Comparison of ENCODE assay signal across 15 cellular contexts in genomic region chr14:90523544-90523943, GRCh38.
DNase-seq lines count a peak whose midpoint lies in the region; ATAC-seq and TF ChIP-seq lines count a peak whose summit lies in the region.
"Had no signal": no experiment of that assay in that cellular context is flagged by ENCODE, and none has a peak within 500 bp of the region (broad histone marks: within the 10 kb centered on the region; RNA-seq: fewer than 3 reads in every experiment).

No MANE protein-coding gene starts in this region.

- no peak overlapping the region for H3K4me3 ChIP-seq in coronary artery
- H3K4me3 ChIP-seq in Karpas-422 (ENCODE audit: low read length) = no peak overlapping the region
- H3K4me3 ChIP-seq: MG63 had no signal

- H3K79me2 ChIP-seq in Karpas-422 (ENCODE audit: low read length) = no peaks in the 10 kb centered on the region
- H3K79me2 ChIP-seq: parathyroid adenoma had no signal

- no peak for ATAC-seq in HG03095 (IDR thresholded peaks at IDR 0.05; ENCODE audit: unreplicated experiment)

- DNase-seq in AG08396 (ENCODE audit: low spot score) (peak; percentile 73), LHCN-M2 (ENCODE audit: low read depth) (peak; percentile 49), coronary artery (ENCODE audit: low spot score) (no peak), myocyte (ENCODE audit: low read depth) (peak; percentile 59), Karpas-422 (no peak), head of caudate nucleus (no peak), NCI-H2081 treated with DMSO at 0.1 percent for 48 hours (lab: John Stamatoyannopoulos, UW) (no peak)
- DNase-seq: activated CD4-positive, alpha-beta T cell treated with anti-CD3 and anti-CD28 coated beads for 1 hour; activated T-cell treated with anti-CD3 and anti-CD28 coated beads, Interleukin-2, amount 50 U/mL, for 24 hours; mesendoderm; MG63; stimulated activated CD4-positive, alpha-beta T cell treated with anti-CD3 and anti-CD28 coated beads, Interleukin-1b, Interleukin-23, amount 100 ng/mL, for 48 hours had no signal

- no peaks in the 10 kb centered on the region for H3K4me1 ChIP-seq in Karpas-422 (ENCODE audit: low read length)

- H3K9me3 ChIP-seq in Karpas-422 (ENCODE audit: low read length) = peaks cover 5% of the 10 kb centered on the region
- H3K9me3 ChIP-seq: MG63 had no signal

- intact Hi-C loops in head of caudate nucleus (cut with DNase I) = no loop called here

- H3K4me2 ChIP-seq in Karpas-422 (ENCODE audit: low read depth, low read length, poor library complexity, severe bottlenecking) = no peak overlapping the region

- H3K9me2 ChIP-seq in Karpas-422 (replicated peaks; ENCODE audit: insufficient read depth, low read length) = no peaks in the 10 kb centered on the region

- no peak for TF ChIP-seq CTCF in coronary artery (IDR thresholded peaks at IDR 0.05)

- H3K27ac ChIP-seq in coronary artery (peak overlapping the region; percentile 87 to 89), Karpas-422 (ENCODE audit: low read length) (no peak overlapping the region)
- H3K27ac ChIP-seq: HL-60 had no signal

- no peaks in the 10 kb centered on the region for H3K36me3 ChIP-seq in Karpas-422 (ENCODE audit: insufficient read depth, low read length)
- H3K36me3 ChIP-seq: MG63 had no signal

- H3K27me3 ChIP-seq in Karpas-422 (ENCODE audit: low read length) = no peaks in the 10 kb centered on the region; the same call in 1 of the 2 replicates
- H3K27me3 ChIP-seq: MG63 had no signal

- no peak overlapping the region for H2AFZ ChIP-seq in Karpas-422 (ENCODE audit: low read length)

- no peaks in the 10 kb centered on the region for H4K20me1 ChIP-seq in Karpas-422 (ENCODE audit: insufficient read depth, low read depth, low read length)

- no peak overlapping the region for H3K9ac ChIP-seq in Karpas-422 (ENCODE audit: low read length)
- H3K9ac ChIP-seq: parathyroid adenoma had no signal

Comparison
In these comparisons a context has a peak if more than half of its experiments do, and no peak if none do; other contexts are left out.
1. DNase-seq: peak in AG08396 (single experiment), LHCN-M2 (single experiment) and myocyte (single experiment); none in coronary artery (single experiment), Karpas-422 (single experiment), head of caudate nucleus (0 of 42) and NCI-H2081 treated with DMSO at 0.1 percent for 48 hours (single experiment).